Comparison of ENCODE assay signal across 17 cellular contexts in genomic region chr4:68372588-68372987, GRCh38. TPM values are rescaled to one million over a fixed set of nuclear protein-coding genes. Genes with fewer than 3 reads are reported as not detected.
DNase-seq lines count a peak whose midpoint lies in the region; ATAC-seq and TF ChIP-seq lines count a peak whose summit lies in the region.
"Had no signal": no experiment of that assay in that cellular context is flagged by ENCODE, and none has a peak within 500 bp of the region (broad histone marks: within the 10 kb centered on the region; RNA-seq: fewer than 3 reads in every experiment).

No MANE protein-coding gene starts in this region.

- ATAC-seq in stimulated activated memory B cell treated with anti-CD40 and anti-IgM and Interleukin-4, amounts not matched to agents 10 μg/mL and 1 μg/mL and 100 μg/mL, for 72 hours = no peak
- ATAC-seq in HG03196 (IDR thresholded peaks at IDR 0.05; ENCODE audit: unreplicated experiment) (no peak), GM21447 (IDR thresholded peaks at IDR 0.05; ENCODE audit: unreplicated experiment) (no peak)

- H3K4me3 Mint-ChIP-seq in stimulated activated memory B cell treated with anti-CD40 and anti-IgM and Interleukin-4, amounts not matched to agents 10 μg/mL and 1 μg/mL and 100 μg/mL, for 72 hours = no peak overlapping the region

- in situ Hi-C loops in GM23248 (cut with MboI) = loop anchor here (25.0 kb wide), 1 partner anchor 485 kb away; the partner anchor contains the start of gene TMPRSS11D

- no peaks in the 10 kb centered on the region for H3K9me2 ChIP-seq in GM23248 (ENCODE audit: insufficient read depth)

- 84 to 88% methylated on average over 1 of the region's 1 CpG for WGBS in GM23248 (ENCODE audit: low coverage in 1 of 2, low lambda C conversion rate in 2 of 2, missing lambda C conversion rate in 2 of 2), 2 experiments
- WGBS in neuronal stem cell (ENCODE audit: extremely low coverage in 2 of 2, insufficient read length in 2 of 2, insufficient replicate concordance in 1 of 2), 2 donors = no CpG with 5 or more reads among the region's 1 CpG

- peak overlapping the region; percentile 46 for H3K27ac ChIP-seq in GM23248
- H3K27ac ChIP-seq in RWPE1 = no peak overlapping the region
- no peak overlapping the region for H3K27ac ChIP-seq in neuronal stem cell (replicated peaks; ENCODE audit: low read length)
- H3K27ac ChIP-seq: KMS-11 had no signal

- POLR2A ChIA-PET in RWPE1 (lab: Yijun Ruan, JAX; ENCODE audit: low non-redundant PET) = no interaction called here

- no peak overlapping the region for H4K91ac ChIP-seq in neuronal stem cell (ENCODE audit: low read depth, low read length, poor library complexity)

- CTCF ChIA-PET in RWPE1 (lab: Yijun Ruan, JAX) = interaction anchor here (0.6 kb wide), 1 partner anchor 179 kb away, joined by 3 read pairs; no protein-coding TSS in a partner anchor

- H3F3A ChIP-seq in GM23248 (ENCODE audit: insufficient read depth) = peaks cover 34% of the 10 kb centered on the region

- no peak overlapping the region for H3K27ac Mint-ChIP-seq in stimulated activated memory B cell treated with anti-CD40 and anti-IgM and Interleukin-4, amounts not matched to agents 10 μg/mL and 1 μg/mL and 100 μg/mL, for 72 hours
- H3K27ac Mint-ChIP-seq: activated naive CD4-positive, alpha-beta T cell treated with anti-CD3 and anti-CD28 coated beads, Interleukin-2, amount 50 U/mL, for 24 hours; activated T-cell treated with anti-CD3 and anti-CD28 coated beads, Interleukin-2, amount 50 U/mL, for 24 hours had no signal

- H3K4me1 ChIP-seq in GM23248 (ENCODE audit: insufficient read depth) = peaks cover 42% of the 10 kb centered on the region
- H3K4me1 ChIP-seq in neuronal stem cell (ENCODE audit: control insufficient read depth in 2 of 2, insufficient read depth in 1 of 2, low read depth in 1 of 2, low read length in 2 of 2) = no peaks in the 10 kb centered on the region

- no peak overlapping the region for H4K8ac ChIP-seq in neuronal stem cell (ENCODE audit: low read depth, low read length)

- H3K14ac ChIP-seq in neuronal stem cell (ENCODE audit: low read length) = no peak overlapping the region

- H3K4me1 Mint-ChIP-seq in stimulated activated memory B cell treated with anti-CD40 and anti-IgM and Interleukin-4, amounts not matched to agents 10 μg/mL and 1 μg/mL and 100 μg/mL, for 72 hours = peaks cover 18% of the 10 kb centered on the region

- H3K79me1 ChIP-seq in neuronal stem cell (ENCODE audit: low read depth, low read length) = no peaks in the 10 kb centered on the region

- TF ChIP-seq POLR2A in erythroblast (IDR thresholded peaks at IDR 0.05; ENCODE audit: low read length) = no peak

- 0 out of 2 replicates have a peak, but pooled peaks cover 7% of the 10 kb centered on the region for H3K27me3 ChIP-seq in GM23248 (replicated peaks; ENCODE audit: insufficient read depth)
- H3K27me3 ChIP-seq in neuronal stem cell (ENCODE audit: control insufficient read depth in 3 of 3, insufficient read depth in 3 of 3, low read depth in 1 of 3, low read length in 3 of 3) = peaks cover 0 to 3% (median 0%) of the 10 kb centered on the region in 3 experiments

- H2BK15ac ChIP-seq in neuronal stem cell (ENCODE audit: low read length) = no peak overlapping the region

- DNase-seq in GM23248 = peak; percentile 60
- DNase-seq in RWPE1 (ENCODE audit: low spot score) = peak; percentile 21
- peak; percentile 13 to 17 for DNase-seq in erythroblast (lab: John Stamatoyannopoulos, UW)
- no peak for DNase-seq in neuronal stem cell (ENCODE audit: low spot score)
- no peak for DNase-seq in T-helper 1 cell
- DNase-seq: activated T-cell treated with anti-CD3 and anti-CD28 coated beads, Interleukin-2, amount 50 U/mL, for 24 hours; left cardiac atrium; NCI-H2171 treated with DMSO at 0.1 percent for 48 hours; NCI-H82; nucleus accumbens; stimulated activated CD4-positive, alpha-beta T cell treated with anti-CD3 and anti-CD28 coated beads, Interleukin-4, amount 100 ng/mL, for 1 hour had no signal

- H3K23ac ChIP-seq in neuronal stem cell (ENCODE audit: low read depth, low read length, poor library complexity) = no peak overlapping the region

- H2BK120ac ChIP-seq in neuronal stem cell (ENCODE audit: low read depth, low read length) = no peak overlapping the region

- H2AFZ ChIP-seq in GM23248 (peak overlapping the region; percentile 91), neuronal stem cell (ENCODE audit: low read length) (peak overlapping the region; percentile 91)

- no peaks in the 10 kb centered on the region for H3K36me3 ChIP-seq in GM23248 (ENCODE audit: low read depth)
- no peaks in the 10 kb centered on the region for H3K36me3 ChIP-seq in neuronal stem cell (replicated peaks in 1 of 2; ENCODE audit: control insufficient read depth in 2 of 2, insufficient read depth in 2 of 2, low read length in 2 of 2)
- H3K36me3 ChIP-seq: esophagus muscularis mucosa had no signal

- TF ChIP-seq CTCF in RWPE1 (conservative IDR thresholded peaks at IDR 0.05; ENCODE audit: low read depth) = no peak

- H3K9ac ChIP-seq in GM23248 (peak overlapping the region; percentile 13; the same call in 1 of the 2 replicates), neuronal stem cell (ENCODE audit: low read depth, low read length, poor library complexity) (no peak overlapping the region)
- H3K9ac ChIP-seq: KMS-11 had no signal

- H3K79me2 ChIP-seq in GM23248 (ENCODE audit: insufficient read depth) = no peaks in the 10 kb centered on the region

- no peaks in the 10 kb centered on the region for H3K36me3 Mint-ChIP-seq in stimulated activated memory B cell treated with anti-CD40 and anti-IgM and Interleukin-4, amounts not matched to agents 10 μg/mL and 1 μg/mL and 100 μg/mL, for 72 hours
- H3K36me3 Mint-ChIP-seq: activated naive CD4-positive, alpha-beta T cell treated with anti-CD3 and anti-CD28 coated beads, Interleukin-2, amount 50 U/mL, for 24 hours had no signal

- no peak overlapping the region for H2BK12ac ChIP-seq in neuronal stem cell (ENCODE audit: low read length)

- H3K9me3 Mint-ChIP-seq in stimulated activated memory B cell treated with anti-CD40 and anti-IgM and Interleukin-4, amounts not matched to agents 10 μg/mL and 1 μg/mL and 100 μg/mL, for 72 hours = no peaks in the 10 kb centered on the region
- H3K9me3 Mint-ChIP-seq: activated naive CD4-positive, alpha-beta T cell treated with anti-CD3 and anti-CD28 coated beads, Interleukin-2, amount 50 U/mL, for 24 hours; activated T-cell treated with anti-CD3 and anti-CD28 coated beads, Interleukin-2, amount 50 U/mL, for 24 hours had no signal

- peaks cover 8% of the 10 kb centered on the region for H3K27me3 Mint-ChIP-seq in stimulated activated memory B cell treated with anti-CD40 and anti-IgM and Interleukin-4, amounts not matched to agents 10 μg/mL and 1 μg/mL and 100 μg/mL, for 72 hours
- H3K27me3 Mint-ChIP-seq: activated T-cell treated with anti-CD3 and anti-CD28 coated beads, Interleukin-2, amount 50 U/mL, for 24 hours had no signal

- no peak overlapping the region for H3K4ac ChIP-seq in neuronal stem cell (ENCODE audit: low read length)

- H3K4me3 ChIP-seq in GM23248 = peak overlapping the region; percentile 64
- no peak overlapping the region for H3K4me3 ChIP-seq in neuronal stem cell (ENCODE audit: low read length in 2 of 2)

- no peak overlapping the region for H2AK5ac ChIP-seq in neuronal stem cell (ENCODE audit: low read depth, low read length)

- no peak overlapping the region for H3K18ac ChIP-seq in neuronal stem cell (ENCODE audit: low read length)

- no peaks in the 10 kb centered on the region for H3K9me3 ChIP-seq in GM23248 (ENCODE audit: low read depth)
- no peaks in the 10 kb centered on the region for H3K9me3 ChIP-seq in neuronal stem cell (replicated peaks in 1 of 2; ENCODE audit: control insufficient read depth in 2 of 2, insufficient read depth in 1 of 2, low read depth in 1 of 2, low read length in 2 of 2)
- H3K9me3 ChIP-seq: esophagus muscularis mucosa had no signal

- H3K4me2 ChIP-seq in GM23248 (ENCODE audit: unreplicated experiment) (peak overlapping the region; percentile 96), neuronal stem cell (ENCODE audit: insufficient read depth, low read length, poor library complexity, severe bottlenecking) (no peak overlapping the region)
- H3K4me2 ChIP-seq: KMS-11 had no signal

- no peaks in the 10 kb centered on the region for H4K20me1 ChIP-seq in GM23248 (ENCODE audit: insufficient read depth)

- no peak overlapping the region for H2BK5ac ChIP-seq in neuronal stem cell (ENCODE audit: low read length)

RNA-seq across cellular contexts. Expression of gene YTHDC1, which starts 22.7 kb away (rescaled TPM):
- 38.0 and 41.4 TPM in 2 replicates for total RNA-seq in GM23248 (2014; rRNA removed; shearing (Covaris generic))
- 27.6 and 29.8 TPM in 2 replicates for polyA plus RNA-seq in GM23248 (2016; fragmentation: Nextera tagmentation; extraction: Ambion mirVana)
- 62.6 TPM for polyA plus RNA-seq in neuronal stem cell (2013, experiment 1 of 2)
- 64.3 TPM for polyA plus RNA-seq in neuronal stem cell (2013, experiment 2 of 2)

Comparison
In these comparisons a context has a peak if more than half of its experiments do, and no peak if none do; other contexts are left out.
1. DNase-seq: peak in GM23248 (single experiment), RWPE1 (single experiment) and erythroblast (2 of 2); none in neuronal stem cell (single experiment) and T-helper 1 cell (0 of 5).